Comparison of ENCODE assay signal across 20 cellular contexts in the genomic region with DNA sequence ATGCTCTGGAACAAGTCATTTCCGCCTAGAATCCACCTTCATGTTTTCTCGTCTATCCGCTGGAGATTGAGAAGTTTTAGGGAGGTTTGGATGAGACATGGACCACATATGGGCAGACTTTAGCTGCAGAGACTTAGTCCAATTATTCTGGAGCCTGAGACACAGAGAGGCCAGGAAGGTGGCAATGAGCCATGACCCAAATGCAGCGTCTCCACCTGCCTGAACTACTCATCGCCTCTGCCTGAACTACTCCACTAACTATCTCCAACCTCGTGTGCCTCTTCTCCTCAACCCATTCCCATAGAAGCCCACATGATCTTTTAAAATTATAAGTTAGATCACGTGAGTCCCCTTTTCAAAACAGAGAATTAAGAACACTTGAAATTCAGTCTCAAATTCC. TPM values are rescaled to one million over a fixed set of nuclear protein-coding genes. Genes with fewer than 3 reads are reported as not detected.
A peak's percentile ranks its signal among the peaks of the same experiment; 100 is the strongest.
DNase-seq lines count a peak whose midpoint lies in the region; ATAC-seq and TF ChIP-seq lines count a peak whose summit lies in the region.
"Had no signal": no experiment of that assay in that cellular context is flagged by ENCODE, and none has a peak within 500 bp of the region (broad histone marks: within the 10 kb centered on the region; RNA-seq: fewer than 3 reads in every experiment).

No MANE protein-coding gene starts in this region.

- H3K4me1 Mint-ChIP-seq in activated CD8-positive, alpha-beta memory T cell treated with anti-CD3 and anti-CD28 coated beads, Interleukin-2, amount 10 ng/mL, durations not matched to agents 7 days and 5 days, result peaks cover 4% of the 10 kb centered on the region

- no peak overlapping the region for H3K4me3 Mint-ChIP-seq in activated CD8-positive, alpha-beta memory T cell treated with anti-CD3 and anti-CD28 coated beads, Interleukin-2, amount 10 ng/mL, durations not matched to agents 7 days and 5 days
- H3K4me3 Mint-ChIP-seq: B cell; CD8-positive, alpha-beta T cell; HFFc6 had no signal

- no peak for TF ChIP-seq CTCF in gastrocnemius medialis (IDR thresholded peaks at IDR 0.05 in 4 of 5, conservative IDR thresholded peaks at IDR 0.05 in 1 of 5)

- no peaks in the 10 kb centered on the region for H3K36me3 Mint-ChIP-seq in activated CD8-positive, alpha-beta memory T cell treated with anti-CD3 and anti-CD28 coated beads, Interleukin-2, amount 10 ng/mL, durations not matched to agents 7 days and 5 days
- H3K36me3 Mint-ChIP-seq: CD8-positive, alpha-beta T cell had no signal

- in situ Hi-C loops in gastrocnemius medialis (cut with MboI; ENCODE audit: low sequenced_read_pairs in 4 of 4), result loop anchor here in 1 of 4 donors (25.0 kb wide), 1 partner anchor 99 kb away; a partner anchor contains a TSS

- intact Hi-C loops in gastrocnemius medialis (cut with DNase I; ENCODE audit: low total_unique reads), result no loop called here

- H3K27me3 Mint-ChIP-seq in activated CD8-positive, alpha-beta memory T cell treated with anti-CD3 and anti-CD28 coated beads, Interleukin-2, amount 10 ng/mL, durations not matched to agents 7 days and 5 days, result peaks cover 13% of the 10 kb centered on the region

- no peaks in the 10 kb centered on the region for H3K36me3 ChIP-seq in gastrocnemius medialis
- H3K36me3 ChIP-seq: BLaER1 treated with 17β-estradiol and CSF1 and Interleukin-3, amounts not matched to agents 10 nM and 100 nM had no signal

- no peaks in the 10 kb centered on the region for H3K27me3 ChIP-seq in gastrocnemius medialis
- H3K27me3 ChIP-seq: BLaER1 treated with 17β-estradiol and CSF1 and Interleukin-3, amounts not matched to agents 10 nM and 100 nM had no signal

- CTCF ChIA-PET in activated CD8-positive, alpha-beta memory T cell treated with anti-CD3 and anti-CD28 coated beads, Interleukin-2, amount 10 ng/mL, durations not matched to agents 7 days and 5 days (lab: Charles Lee), result interaction anchor here (1.3 kb wide), 1 partner anchor 20 kb away, joined by 3 read pairs; no protein-coding TSS in a partner anchor

- DNase-seq in DMS79 treated with DMSO at 0.1 percent for 48 hours (lab: John Stamatoyannopoulos, UW) (peak; percentile 10), DMS79 (lab: John Stamatoyannopoulos, UW) (no peak), cerebellum (ENCODE audit: low spot score) (peak; percentile 60), gastrocnemius medialis (peak in 1 of 2 donors; percentile 63), superior temporal gyrus (ENCODE audit: extremely low spot score) (no peak)
- DNase-seq in activated CD8-positive, alpha-beta memory T cell treated with anti-CD3 and anti-CD28 coated beads, Interleukin-2, amount 10 ng/mL, durations not matched to agents 7 days and 5 days, result no peak
- no peak for DNase-seq in activated CD8-positive, alpha-beta memory T cell treated with anti-CD3 and anti-CD28 coated beads, Interleukin-2, amount 50 U/mL, for 48 hours
- DNase-seq: 8988T; Calu3; CD8-positive, alpha-beta T cell; GOT3; H7; HFFc6; IMR-90 had no signal

- peak overlapping the region in 2 of 4 donors; percentile 49 to 55 for H3K27ac ChIP-seq in gastrocnemius medialis
- H3K27ac ChIP-seq: BLaER1 treated with 17β-estradiol and CSF1 and Interleukin-3, amounts not matched to agents 10 nM and 100 nM had no signal

- no peak overlapping the region for H3K4me3 ChIP-seq in gastrocnemius medialis
- H3K4me3 ChIP-seq: BLaER1 treated with 17β-estradiol and CSF1 and Interleukin-3, amounts not matched to agents 10 nM and 100 nM; K562 had no signal

- peaks cover 3 to 14% of the 10 kb centered on the region in 2 donors for H3K4me1 ChIP-seq in gastrocnemius medialis

- TF ChIP-seq POLR2A in gastrocnemius medialis (IDR thresholded peaks at IDR 0.05), result no peak

- no peaks in the 10 kb centered on the region for H3K9me3 ChIP-seq in gastrocnemius medialis
- H3K9me3 ChIP-seq: BLaER1 treated with 17β-estradiol and CSF1 and Interleukin-3, amounts not matched to agents 10 nM and 100 nM had no signal

- H3K27ac Mint-ChIP-seq in activated CD8-positive, alpha-beta memory T cell treated with anti-CD3 and anti-CD28 coated beads, Interleukin-2, amount 10 ng/mL, durations not matched to agents 7 days and 5 days, result peak overlapping the region; percentile 32
- H3K27ac Mint-ChIP-seq: B cell; CD8-positive, alpha-beta T cell; HFFc6 had no signal

- no peak for ATAC-seq in activated CD8-positive, alpha-beta memory T cell treated with anti-CD3 and anti-CD28 coated beads, Interleukin-2, amount 10 ng/mL, durations not matched to agents 7 days and 5 days
- ATAC-seq in gastrocnemius medialis (peak; percentile 82 to 87), HG02981 (IDR thresholded peaks at IDR 0.05; ENCODE audit: unreplicated experiment) (no peak)
- ATAC-seq: CD8-positive, alpha-beta T cell; HCT116; K562 had no signal

- no peaks in the 10 kb centered on the region for H3K9me3 Mint-ChIP-seq in activated CD8-positive, alpha-beta memory T cell treated with anti-CD3 and anti-CD28 coated beads, Interleukin-2, amount 10 ng/mL, durations not matched to agents 7 days and 5 days (ENCODE audit: low read depth)
- H3K9me3 Mint-ChIP-seq: CD8-positive, alpha-beta T cell; HFFc6 had no signal

RNA-seq across cellular contexts. Expression of a gene that starts 5.6 kb away (rescaled TPM):
- 1 to 10 TPM; 2.2 to 5.6 TPM for total RNA-seq in activated CD8-positive, alpha-beta memory T cell treated with anti-CD3 and anti-CD28 coated beads, Interleukin-2, amount 10 ng/mL, durations not matched to agents 7 days and 5 days
- total RNA-seq in cerebellum (1.5 TPM), gastrocnemius medialis (1 to 10 TPM; 3.4 to 9.7 (median 6.3) TPM)

RNA-seq across cellular contexts. Expression of a gene that starts 9.4 kb away (rescaled TPM):
- 10 to 100 TPM; 32.1 to 89.7 TPM for total RNA-seq in activated CD8-positive, alpha-beta memory T cell treated with anti-CD3 and anti-CD28 coated beads, Interleukin-2, amount 10 ng/mL, durations not matched to agents 7 days and 5 days
- 13.9 TPM for total RNA-seq in cerebellum
- 10 to 100 TPM; 28.7 to 73.9 (median 39.8) TPM for total RNA-seq in gastrocnemius medialis

RNA-seq across cellular contexts. Expression of a gene that starts 26.5 kb away (rescaled TPM):
- total RNA-seq in activated CD8-positive, alpha-beta memory T cell treated with anti-CD3 and anti-CD28 coated beads, Interleukin-2, amount 10 ng/mL, durations not matched to agents 7 days and 5 days, result under 1 TPM; 0.38 to 0.59 TPM
- total RNA-seq in cerebellum, result 3.3 TPM
- 1 to 10 TPM in 3 of 4 donors, not detected in 1; 1.2 to 1.9 (median 1.7) TPM for total RNA-seq in gastrocnemius medialis

RNA-seq across cellular contexts. Expression of a gene that starts 35.7 kb away (rescaled TPM):
- under 1 TPM in 1 of 2 experiments, not detected in 1; 0.47 TPM for total RNA-seq in activated CD8-positive, alpha-beta memory T cell treated with anti-CD3 and anti-CD28 coated beads, Interleukin-2, amount 10 ng/mL, durations not matched to agents 7 days and 5 days
- 0.27 TPM for total RNA-seq in cerebellum
- total RNA-seq in gastrocnemius medialis, result not detected
- total RNA-seq: A673; B cell; Calu3; CD8-positive, alpha-beta T cell had no signal

RNA-seq across cellular contexts. Expression of a gene that starts 37.3 kb away (rescaled TPM):
- total RNA-seq in activated CD8-positive, alpha-beta memory T cell treated with anti-CD3 and anti-CD28 coated beads, Interleukin-2, amount 10 ng/mL, durations not matched to agents 7 days and 5 days, result 100 to 1,000 TPM; 185 to 226 TPM
- total RNA-seq in cerebellum, result 51.2 TPM
- 100 to 1,000 TPM in 3 of 4 donors, 10 to 100 TPM in 1; 83.9 to 162 (median 148) TPM for total RNA-seq in gastrocnemius medialis

Comparison
In these comparisons a context has a peak if more than half of its experiments do, and no peak if none do; other contexts are left out.
1. DNase-seq: peak in DMS79 treated with DMSO at 0.1 percent for 48 hours (single experiment) and cerebellum (single experiment); none in DMS79 (single experiment), activated CD8-positive, alpha-beta memory T cell treated with anti-CD3 and anti-CD28 coated beads, Interleukin-2, amount 10 ng/mL, durations not matched to agents 7 days and 5 days (single experiment), activated CD8-positive, alpha-beta memory T cell treated with anti-CD3 and anti-CD28 coated beads, Interleukin-2, amount 50 U/mL, for 48 hours (single experiment) and superior temporal gyrus (single experiment).
2. ATAC-seq: peak in gastrocnemius medialis (2 of 2); none in activated CD8-positive, alpha-beta memory T cell treated with anti-CD3 and anti-CD28 coated beads, Interleukin-2, amount 10 ng/mL, durations not matched to agents 7 days and 5 days (single experiment) and HG02981 (single experiment).